ENCODE assay signal across 8 cellular contexts in the genomic region with DNA sequence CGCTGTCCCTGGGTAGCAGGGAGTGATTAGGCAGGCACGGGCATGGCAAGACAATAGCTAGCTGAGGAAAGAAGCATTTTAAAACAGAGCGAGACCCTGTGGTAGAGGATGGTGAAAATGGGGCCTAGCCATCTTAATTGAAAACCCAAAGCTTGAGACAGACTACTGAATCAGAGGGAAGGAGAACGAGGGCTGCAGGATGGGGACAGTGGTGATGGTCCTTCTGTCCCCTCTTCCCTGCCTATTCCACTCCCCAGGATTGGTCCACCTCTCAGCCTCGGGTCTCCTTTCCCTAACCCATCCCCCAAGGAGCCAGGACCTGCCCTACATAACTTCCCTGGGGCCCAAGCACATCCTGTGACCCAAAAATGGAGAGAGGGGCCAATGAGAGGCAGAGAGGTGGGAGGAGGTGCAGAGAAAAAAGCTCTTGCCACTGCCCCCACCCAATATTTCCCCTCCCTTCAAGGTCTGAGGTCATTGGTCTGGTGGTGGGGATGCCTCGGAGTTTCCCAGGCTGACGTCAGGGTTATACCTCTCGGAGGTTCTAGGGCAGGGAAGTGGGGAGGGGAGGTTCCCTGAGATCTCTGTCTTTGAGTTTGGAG. TPM values are rescaled to one million over a fixed set of nuclear protein-coding genes. Genes with fewer than 3 reads are reported as not detected.
A peak's percentile ranks its signal among the peaks of the same experiment; 100 is the strongest.
DNase-seq lines count a peak whose midpoint lies in the region; ATAC-seq and TF ChIP-seq lines count a peak whose summit lies in the region.

No MANE protein-coding gene starts in this region.

- H3K36me3 ChIP-seq in left ventricle myocardium inferior (peaks cover 28% of the 10 kb centered on the region), spleen (peaks cover 0 to 29% (median 26%) of the 10 kb centered on the region in 6 donors)

- peak; percentile 76 for DNase-seq in activated CD8-positive, alpha-beta memory T cell treated with anti-CD3 and anti-CD28 coated beads for 24 hours
- no peak for DNase-seq in activated CD8-positive, alpha-beta memory T cell treated with anti-CD3 and anti-CD28 coated beads, Interleukin-2, amount 50 U/mL, for 4 hours
- DNase-seq in activated T-cell treated with anti-CD3 and anti-CD28 coated beads, Interleukin-2, amount 50 U/mL, for 48 hours = peak; percentile 62 to 67
- DNase-seq in left ventricle myocardium inferior = no peak
- DNase-seq in spleen = peak; percentile 69
- no peak for DNase-seq in hepatic stellate cell (ENCODE audit: low spot score)

- H3K27ac ChIP-seq in left ventricle myocardium inferior (replicated peaks) (peak overlapping the region; percentile 97), spleen (peak overlapping the region; percentile 91 to 99 (median 96))

- H3K4me3 ChIP-seq in left ventricle myocardium inferior (peak overlapping the region; percentile 86), spleen (peak overlapping the region in 6 of 8 donors; percentile 17 to 80 (median 66))

- no peak for ATAC-seq in HG03039 (IDR thresholded peaks at IDR 0.05; ENCODE audit: unreplicated experiment)
- no peak for ATAC-seq in HG03565 (IDR thresholded peaks at IDR 0.05; ENCODE audit: unreplicated experiment)

- no peak for TF ChIP-seq POLR2A in spleen (IDR thresholded peaks at IDR 0.05)

- WGBS in spleen, 5 donors = 22 to 44% (median 38%) methylated on average over 8 of the region's 8 CpGs

- H3K4me1 ChIP-seq in left ventricle myocardium inferior = peaks cover 55% of the 10 kb centered on the region
- H3K4me1 ChIP-seq in spleen = peaks cover 35 to 57% (median 53%) of the 10 kb centered on the region in 6 donors

- intact Hi-C loops in left ventricle myocardium inferior (cut with micrococcal nuclease) (no loop called here), spleen (cut with DNase I; ENCODE audit: low total_unique reads) (no loop called here)

- no peaks in the 10 kb centered on the region for H3K27me3 ChIP-seq in left ventricle myocardium inferior (ENCODE audit: low read depth)
- peaks cover 0 to 6% (median 0%) of the 10 kb centered on the region in 7 donors for H3K27me3 ChIP-seq in spleen (replicated peaks in 1 of 7)

- H3K9me3 ChIP-seq in left ventricle myocardium inferior (replicated peaks) (no peaks in the 10 kb centered on the region), spleen (no peaks in the 10 kb centered on the region)

- TF ChIP-seq CTCF in left ventricle myocardium inferior (IDR thresholded peaks at IDR 0.05; ENCODE audit: borderline replicate concordance) (no peak), spleen (IDR thresholded peaks at IDR 0.05 in 8 of 11, conservative IDR thresholded peaks at IDR 0.05 in 3 of 11) (no peak)

RNA-seq across cellular contexts. Expression of gene CUTA, which starts 0.9 kb away (rescaled TPM):
- total RNA-seq in left ventricle myocardium inferior (107 TPM), spleen (100 to 1,000 TPM; 113 to 149 (median 130) TPM)
- polyA plus RNA-seq in spleen = 100 to 1,000 TPM; 198 to 225 (median 206) TPM

RNA-seq across cellular contexts. Expression of gene SYNGAP1, which starts 1.1 kb away (rescaled TPM):
- total RNA-seq in left ventricle myocardium inferior (6.5 TPM), spleen (10 to 100 TPM; 20.1 to 30.8 (median 25.9) TPM)
- polyA plus RNA-seq in spleen = 10 to 100 TPM in 1 of 3 donors, 1 to 10 TPM in 2; 3.6 to 14.7 (median 4.6) TPM

RNA-seq across cellular contexts. Expression of gene PHF1, which starts 8.0 kb away (rescaled TPM):
- total RNA-seq in left ventricle myocardium inferior = 52.2 TPM
- total RNA-seq in spleen = 100 to 1,000 TPM in 3 of 7 donors, 10 to 100 TPM in 4; 83.0 to 133 (median 93.6) TPM
- 100 to 1,000 TPM in 2 of 3 donors, 10 to 100 TPM in 1; 89.3 to 181 (median 171) TPM for polyA plus RNA-seq in spleen

RNA-seq across cellular contexts. Expression of gene KIFC1, which starts 27.2 kb away (rescaled TPM):
- total RNA-seq in left ventricle myocardium inferior (0.49 TPM), spleen (1 to 10 TPM; 1.2 to 9.2 (median 6.6) TPM)
- polyA plus RNA-seq in spleen = 10 to 100 TPM in 1 of 3 donors, 1 to 10 TPM in 2; 1.3 to 11.3 (median 3.7) TPM

RNA-seq across cellular contexts. Expression of gene ZBTB9, which starts 35.6 kb away (rescaled TPM):
- total RNA-seq in left ventricle myocardium inferior (4.9 TPM), spleen (1 to 10 TPM; 4.4 to 8.4 (median 6.1) TPM)
- 1 to 10 TPM; 3.6 to 5.3 (median 4.3) TPM for polyA plus RNA-seq in spleen

Comparison
In these comparisons a context has a peak if more than half of its experiments do, and no peak if none do; other contexts are left out.
1. DNase-seq: peak in activated CD8-positive, alpha-beta memory T cell treated with anti-CD3 and anti-CD28 coated beads for 24 hours (single experiment), activated T-cell treated with anti-CD3 and anti-CD28 coated beads, Interleukin-2, amount 50 U/mL, for 48 hours (2 of 2) and spleen (single experiment); none in activated CD8-positive, alpha-beta memory T cell treated with anti-CD3 and anti-CD28 coated beads, Interleukin-2, amount 50 U/mL, for 4 hours (single experiment), left ventricle myocardium inferior (single experiment) and hepatic stellate cell (single experiment).